ENCODE assay signal across 2 cellular contexts in genomic region chr10:37844644-37845043, GRCh38.
TF ChIP-seq lines count a peak whose summit lies in the region.

No MANE protein-coding gene starts in this region.

TF ChIP-seq in HepG2, 621 proteins besides CTCF, POLR2A, EP300 and RAD21:
- TF ChIP-seq KAT2B (IDR thresholded peaks at IDR 0.05; ENCODE audit: borderline replicate concordance, low read depth, low read length) = no peak
- no peak for TF ChIP-seq IRX3 (CRISPR knock-in tag; IDR thresholded peaks at IDR 0.05; ENCODE audit: borderline replicate concordance, low read depth)
- no peak for TF ChIP-seq ZNF136 (CRISPR knock-in tag; IDR thresholded peaks at IDR 0.05; ENCODE audit: low read depth)
- TF ChIP-seq ZNF570 (CRISPR knock-in tag; IDR thresholded peaks at IDR 0.05; ENCODE audit: borderline replicate concordance) = no peak
- no peak for TF ChIP-seq PRPF4 (IDR thresholded peaks at IDR 0.05; ENCODE audit: low read depth, low read length, poor library complexity, severe bottlenecking)
- TF ChIP-seq ZNF44 (CRISPR knock-in tag; IDR thresholded peaks at IDR 0.05) = no peak
- no peak for TF ChIP-seq GLI4 (CRISPR knock-in tag; IDR thresholded peaks at IDR 0.05; ENCODE audit: borderline replicate concordance)
- peak; percentile 96; the same call in 1 of the 2 replicates for TF ChIP-seq PCBP1 (IDR thresholded peaks at IDR 0.05; ENCODE audit: borderline replicate concordance, low read depth, low read length)
- TF ChIP-seq POLR2AphosphoS5 (IDR thresholded peaks at IDR 0.05; ENCODE audit: low read depth, low read length) = no peak
- TF ChIP-seq ZIK1 (CRISPR knock-in tag; IDR thresholded peaks at IDR 0.05; ENCODE audit: borderline replicate concordance, low read depth) = no peak
- no peak for TF ChIP-seq HIVEP1 (CRISPR knock-in tag; IDR thresholded peaks at IDR 0.05)
- no peak for TF ChIP-seq ZNF547 (CRISPR knock-in tag; IDR thresholded peaks at IDR 0.05)
- TF ChIP-seq ZNF710 (CRISPR knock-in tag; IDR thresholded peaks at IDR 0.05; ENCODE audit: borderline replicate concordance) = no peak
- peak; percentile 99 for TF ChIP-seq HNRNPK (IDR thresholded peaks at IDR 0.05; ENCODE audit: low read depth, low read length, poor library complexity, severe bottlenecking)
- TF ChIP-seq ZNF629 (CRISPR knock-in tag; conservative IDR thresholded peaks at IDR 0.05) = no peak
- no peak for TF ChIP-seq ETS1 (CRISPR knock-in tag; IDR thresholded peaks at IDR 0.05)
- no peak for TF ChIP-seq SP4 (CRISPR knock-in tag; IDR thresholded peaks at IDR 0.05)
- TF ChIP-seq ZNF431 (CRISPR knock-in tag; IDR thresholded peaks at IDR 0.05; ENCODE audit: borderline replicate concordance, low read depth) = no peak
- no peak for TF ChIP-seq EHMT2 (IDR thresholded peaks at IDR 0.05; ENCODE audit: borderline replicate concordance, low read depth, low read length)
- no peak for TF ChIP-seq ELF4 (CRISPR knock-in tag; IDR thresholded peaks at IDR 0.05; ENCODE audit: borderline replicate concordance)
- TF ChIP-seq PCBP2 (optimal IDR thresholded peaks at IDR 0.05; ENCODE audit: low read depth, low read length, poor library complexity, severe bottlenecking) = peak; percentile 22
- TF ChIP-seq ZNF740 (CRISPR knock-in tag; IDR thresholded peaks at IDR 0.05) = no peak
- TF ChIP-seq ZNF720 (CRISPR knock-in tag; IDR thresholded peaks at IDR 0.05) = no peak
- TF ChIP-seq MED13 (CRISPR knock-in tag; IDR thresholded peaks at IDR 0.05) = no peak

TF ChIP-seq in K562, 482 proteins besides CTCF, POLR2A, EP300 and RAD21:
- no peak for TF ChIP-seq ZBTB12 (CRISPR knock-in tag; IDR thresholded peaks at IDR 0.05)
- no peak for TF ChIP-seq RNF2 (IDR thresholded peaks at IDR 0.05)
- no peak for TF ChIP-seq CXXC5 (CRISPR knock-in tag; IDR thresholded peaks at IDR 0.05)
- TF ChIP-seq PCBP1 (IDR thresholded peaks at IDR 0.05; ENCODE audit: low read depth, low read length, poor library complexity, severe bottlenecking) = peak; percentile 45
- TF ChIP-seq PCBP2 (IDR thresholded peaks at IDR 0.05; ENCODE audit: low read depth, low read length, poor library complexity, severe bottlenecking) = peak; percentile 80
- TF ChIP-seq ZBTB7A (IDR thresholded peaks at IDR 0.05; ENCODE audit: borderline replicate concordance, control insufficient read depth, low read depth, low read length) = no peak
- TF ChIP-seq HNRNPK (IDR thresholded peaks at IDR 0.05; ENCODE audit: low read depth, low read length, poor library complexity, severe bottlenecking) = peak; percentile 97
- TF ChIP-seq SMAD3 (CRISPR knock-in tag; conservative IDR thresholded peaks at IDR 0.05) = no peak
- TF ChIP-seq ZNF655 (CRISPR knock-in tag; IDR thresholded peaks at IDR 0.05) = no peak
